ENCODE assay signal across 18 cellular contexts in the genomic region with DNA sequence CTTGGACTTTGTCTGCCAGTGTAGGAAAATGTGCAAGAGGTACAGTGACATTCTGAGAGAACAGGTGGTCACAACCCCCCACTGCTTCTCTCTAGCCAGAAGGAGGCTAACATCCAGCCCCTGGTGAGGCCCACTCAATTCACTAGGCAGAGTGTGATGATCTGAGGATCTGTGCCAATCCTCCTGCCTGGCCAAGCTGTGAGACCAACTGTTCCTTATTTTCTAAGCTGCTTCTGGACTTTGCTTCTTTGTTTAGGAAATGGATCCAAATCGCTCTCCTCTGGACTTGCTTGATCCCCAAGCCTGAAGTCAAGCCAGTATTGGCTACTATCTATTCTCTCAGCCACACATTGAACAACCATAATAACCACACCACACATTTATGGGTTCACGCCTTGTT.
"Had no signal": no experiment of that assay in that cellular context is flagged by ENCODE, and none has a peak within 500 bp of the region (broad histone marks: within the 10 kb centered on the region; RNA-seq: fewer than 3 reads in every experiment).

No MANE protein-coding gene starts in this region.

- H3K4me3 Mint-ChIP-seq: activated naive CD4-positive, alpha-beta T cell treated with anti-CD3 and anti-CD28 coated beads, Interleukin-2, amount 50 U/mL, for 24 hours; dendritic cell treated with granulocyte-macrophage colony-stimulating factor and Interleukin-4, amounts not matched to agents 40 ng/mL and 50 ng/mL, for 4 days; immature natural killer cell; naive B cell; neural crest cell; stimulated activated effector memory CD8-positive, alpha-beta T cell treated with anti-CD3 and anti-CD28 coated beads, Interleukin-12 subunit alpha, Interleukin-12 subunit beta, amount 100 ng/mL, for 72 hours had no signal

- ATAC-seq: gastroesophageal sphincter; heart right ventricle; left ventricle myocardium superior; mucosa of descending colon; sciatic nerve; stimulated activated effector memory CD8-positive, alpha-beta T cell treated with anti-CD3 and anti-CD28 coated beads, Interleukin-12 subunit alpha, Interleukin-12 subunit beta, amount 100 ng/mL, for 72 hours had no signal

- H3K27ac Mint-ChIP-seq: activated naive CD4-positive, alpha-beta T cell treated with anti-CD3 and anti-CD28 coated beads, Interleukin-2, amount 50 U/mL, for 24 hours; dendritic cell treated with granulocyte-macrophage colony-stimulating factor and Interleukin-4, amounts not matched to agents 40 ng/mL and 50 ng/mL, for 4 days; immature natural killer cell; naive B cell; stimulated activated effector memory CD8-positive, alpha-beta T cell treated with anti-CD3 and anti-CD28 coated beads, Interleukin-12 subunit alpha, Interleukin-12 subunit beta, amount 100 ng/mL, for 72 hours had no signal

- H3K36me3 Mint-ChIP-seq: activated naive CD4-positive, alpha-beta T cell treated with anti-CD3 and anti-CD28 coated beads, Interleukin-2, amount 50 U/mL, for 24 hours; immature natural killer cell; naive B cell; stimulated activated effector memory CD8-positive, alpha-beta T cell treated with anti-CD3 and anti-CD28 coated beads, Interleukin-12 subunit alpha, Interleukin-12 subunit beta, amount 100 ng/mL, for 72 hours had no signal

- H3K4me1 Mint-ChIP-seq: activated naive CD4-positive, alpha-beta T cell treated with anti-CD3 and anti-CD28 coated beads, Interleukin-2, amount 50 U/mL, for 24 hours; immature natural killer cell; naive B cell; neural crest cell; stimulated activated effector memory CD8-positive, alpha-beta T cell treated with anti-CD3 and anti-CD28 coated beads, Interleukin-12 subunit alpha, Interleukin-12 subunit beta, amount 100 ng/mL, for 72 hours had no signal

- H3K27me3 Mint-ChIP-seq: activated naive CD4-positive, alpha-beta T cell treated with anti-CD3 and anti-CD28 coated beads, Interleukin-2, amount 50 U/mL, for 24 hours; dendritic cell treated with granulocyte-macrophage colony-stimulating factor and Interleukin-4, amounts not matched to agents 40 ng/mL and 50 ng/mL, for 4 days had no signal

- DNase-seq: activated CD4-positive, alpha-beta T cell treated with anti-CD3 and anti-CD28 coated beads, Interleukin-2, amount 50 U/mL, for 4 hours; activated gamma-delta T cell; effector memory CD4-positive, alpha-beta T cell; heart right ventricle; immature natural killer cell; kidney glomerular epithelial cell; left ventricle myocardium superior; mesenchymal stem cell; mucosa of descending colon; naive B cell; stimulated activated CD4-positive, alpha-beta T cell treated with anti-CD3 and anti-CD28 coated beads, Interleukin-4, amount 100 ng/mL, for 24 hours; upper lobe of left lung had no signal

- H3K9me3 Mint-ChIP-seq: activated naive CD4-positive, alpha-beta T cell treated with anti-CD3 and anti-CD28 coated beads, Interleukin-2, amount 50 U/mL, for 24 hours; dendritic cell treated with granulocyte-macrophage colony-stimulating factor and Interleukin-4, amounts not matched to agents 40 ng/mL and 50 ng/mL, for 4 days; stimulated activated effector memory CD8-positive, alpha-beta T cell treated with anti-CD3 and anti-CD28 coated beads, Interleukin-12 subunit alpha, Interleukin-12 subunit beta, amount 100 ng/mL, for 72 hours had no signal
